In the genomic region with DNA sequence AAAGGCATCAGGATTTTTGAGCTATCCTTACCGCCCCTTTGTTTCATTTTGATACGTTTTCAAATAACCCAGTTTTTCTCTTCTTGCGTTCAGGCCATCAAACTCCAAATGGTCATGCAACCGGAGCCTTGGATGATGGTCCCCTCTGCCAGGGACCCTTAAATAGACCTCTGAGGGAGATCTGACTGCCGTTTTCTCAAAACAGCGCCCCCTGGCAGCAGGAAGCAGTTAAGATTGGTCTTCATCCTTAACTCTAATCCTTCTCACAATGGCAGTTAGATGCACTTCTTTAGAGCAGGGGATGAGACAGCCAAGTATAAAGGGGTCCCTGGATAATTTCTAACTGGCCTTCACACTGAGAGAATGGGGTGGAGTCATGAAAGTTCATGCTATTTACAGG, we compare ENCODE assay signal across 1 cellular context.
TF ChIP-seq lines count a peak whose summit lies in the region.

No MANE protein-coding gene starts in this region.

TF ChIP-seq in GM12878, 131 proteins besides CTCF, POLR2A, EP300 and RAD21:
- TF ChIP-seq CHD2 (IDR thresholded peaks at IDR 0.05; ENCODE audit: borderline replicate concordance, low read depth, low read length), result no peak
- no peak for TF ChIP-seq EZH2 (IDR thresholded peaks at IDR 0.05; ENCODE audit: borderline replicate concordance, control insufficient read depth, low read depth, low read length)
- TF ChIP-seq, protein P1, sequence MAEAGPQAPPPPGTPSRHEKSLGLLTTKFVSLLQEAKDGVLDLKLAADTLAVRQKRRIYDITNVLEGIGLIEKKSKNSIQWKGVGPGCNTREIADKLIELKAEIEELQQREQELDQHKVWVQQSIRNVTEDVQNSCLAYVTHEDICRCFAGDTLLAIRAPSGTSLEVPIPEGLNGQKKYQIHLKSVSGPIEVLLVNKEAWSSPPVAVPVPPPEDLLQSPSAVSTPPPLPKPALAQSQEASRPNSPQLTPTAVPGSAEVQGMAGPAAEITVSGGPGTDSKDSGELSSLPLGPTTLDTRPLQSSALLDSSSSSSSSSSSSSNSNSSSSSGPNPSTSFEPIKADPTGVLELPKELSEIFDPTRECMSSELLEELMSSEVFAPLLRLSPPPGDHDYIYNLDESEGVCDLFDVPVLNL (IDR thresholded peaks at IDR 0.05; ENCODE audit: low read depth, low read length), result no peak
- no peak for TF ChIP-seq ETV6 (conservative IDR thresholded peaks at IDR 0.05 in 1 of 2, IDR thresholded peaks at IDR 0.05 in 1 of 2; ENCODE audit: borderline replicate concordance in 1 of 2, low read depth in 1 of 2)
- TF ChIP-seq ZBED1 (IDR thresholded peaks at IDR 0.05; ENCODE audit: borderline replicate concordance), result no peak
- no peak for TF ChIP-seq IKZF1 (conservative IDR thresholded peaks at IDR 0.05)
- TF ChIP-seq, protein P2, sequence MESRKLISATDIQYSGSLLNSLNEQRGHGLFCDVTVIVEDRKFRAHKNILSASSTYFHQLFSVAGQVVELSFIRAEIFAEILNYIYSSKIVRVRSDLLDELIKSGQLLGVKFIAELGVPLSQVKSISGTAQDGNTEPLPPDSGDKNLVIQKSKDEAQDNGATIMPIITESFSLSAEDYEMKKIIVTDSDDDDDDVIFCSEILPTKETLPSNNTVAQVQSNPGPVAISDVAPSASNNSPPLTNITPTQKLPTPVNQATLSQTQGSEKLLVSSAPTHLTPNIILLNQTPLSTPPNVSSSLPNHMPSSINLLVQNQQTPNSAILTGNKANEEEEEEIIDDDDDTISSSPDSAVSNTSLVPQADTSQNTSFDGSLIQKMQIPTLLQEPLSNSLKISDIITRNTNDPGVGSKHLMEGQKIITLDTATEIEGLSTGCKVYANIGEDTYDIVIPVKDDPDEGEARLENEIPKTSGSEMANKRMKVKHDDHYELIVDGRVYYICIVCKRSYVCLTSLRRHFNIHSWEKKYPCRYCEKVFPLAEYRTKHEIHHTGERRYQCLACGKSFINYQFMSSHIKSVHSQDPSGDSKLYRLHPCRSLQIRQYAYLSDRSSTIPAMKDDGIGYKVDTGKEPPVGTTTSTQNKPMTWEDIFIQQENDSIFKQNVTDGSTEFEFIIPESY (IDR thresholded peaks at IDR 0.05), result no peak
- TF ChIP-seq NR2C1 (IDR thresholded peaks at IDR 0.05), result no peak
- TF ChIP-seq NRF1 (conservative IDR thresholded peaks at IDR 0.05; ENCODE audit: low read depth, low read length), result no peak
